In the genomic region with DNA sequence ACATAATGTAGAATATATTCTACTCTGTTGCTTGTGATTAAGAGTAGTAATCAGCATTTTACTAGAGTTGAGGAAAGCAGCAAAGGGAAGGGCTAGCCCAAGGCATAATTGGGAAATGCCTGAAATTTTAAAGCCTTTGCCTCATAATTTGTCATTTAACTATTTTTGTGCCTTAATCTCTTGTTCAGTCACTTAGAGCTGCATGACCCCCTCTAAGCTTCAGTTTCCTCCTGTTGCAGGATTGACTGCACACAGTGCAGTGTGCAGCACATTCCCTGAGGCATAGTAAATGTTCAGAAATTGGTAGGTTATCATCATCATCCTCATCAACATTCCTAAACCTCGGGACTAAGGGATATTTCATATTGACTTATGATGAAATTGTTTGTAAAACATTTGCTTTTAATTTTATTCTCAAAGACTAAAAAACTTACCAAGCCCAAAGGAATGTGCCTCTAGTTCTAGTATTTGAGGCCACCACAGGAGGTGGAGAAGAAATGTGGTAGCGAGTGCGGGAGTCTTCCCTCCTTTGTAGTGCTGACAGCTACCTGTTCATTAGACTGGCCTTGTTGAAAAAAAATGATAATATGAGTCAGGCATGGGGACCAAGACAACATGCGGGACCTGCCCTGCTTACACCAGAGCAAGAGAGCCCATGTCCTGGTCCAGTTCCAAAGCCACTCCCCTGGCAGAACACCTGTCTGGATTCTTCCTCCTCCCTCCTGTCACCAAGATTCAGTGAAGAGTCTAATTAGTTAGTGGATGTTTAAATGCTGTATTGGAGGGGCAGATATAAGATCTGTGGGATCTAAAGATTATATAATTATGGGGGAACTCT, we compare ENCODE assay signal across 11 cellular contexts. TPM values are rescaled to one million over a fixed set of nuclear protein-coding genes. Genes with fewer than 3 reads are reported as not detected.
A peak's percentile ranks its signal among the peaks of the same experiment; 100 is the strongest.
DNase-seq lines count a peak whose midpoint lies in the region; ATAC-seq and TF ChIP-seq lines count a peak whose summit lies in the region.
"Had no signal": no experiment of that assay in that cellular context is flagged by ENCODE, and none has a peak within 500 bp of the region (broad histone marks: within the 10 kb centered on the region; RNA-seq: fewer than 3 reads in every experiment).

No MANE protein-coding gene starts in this region.

- no peaks in the 10 kb centered on the region for H3K27me3 ChIP-seq in BLaER1 treated with 17β-estradiol and CSF1 and Interleukin-3, amounts not matched to agents 10 nM and 100 nM
- H3K27me3 ChIP-seq in HL-60 (ENCODE audit: insufficient read depth, poor library complexity, severe bottlenecking) (no peaks in the 10 kb centered on the region), brain microvascular endothelial cell (replicated peaks) (no peaks in the 10 kb centered on the region), lower lobe of right lung (ENCODE audit: low read depth) (no peaks in the 10 kb centered on the region)

- H3K4me3 Mint-ChIP-seq in activated T-cell treated with anti-CD3 and anti-CD28 coated beads, Interleukin-2, amount 50 U/mL, for 24 hours: no peak overlapping the region
- H3K4me3 Mint-ChIP-seq: activated T-helper 1 cell treated with anti-CD3 and anti-CD28 coated beads, Interleukin-12 subunit alpha, Interleukin-12 subunit beta, Interleukin-2, Interleukin-4 antibody, amounts not matched to agents 30 ng/mL and 10 ng/mL and 1 ng/mL, durations not matched to agents 14 hours and 24 hours and 36 hours; memory B cell had no signal

- peak; percentile 34 to 53 for ATAC-seq in lower lobe of right lung
- no peak for ATAC-seq in HG03354 (IDR thresholded peaks at IDR 0.05; ENCODE audit: poor library complexity, severe bottlenecking, unreplicated experiment)

- H3K4me1 ChIP-seq in BLaER1 treated with 17β-estradiol and CSF1 and Interleukin-3, amounts not matched to agents 10 nM and 100 nM: peaks cover 0 to 21% (median 11%) of the 10 kb centered on the region in 10 experiments; a peak in 14 of 20 replicates
- H3K4me1 ChIP-seq in lower lobe of right lung: peaks cover 23% of the 10 kb centered on the region

- intact Hi-C loops in lower lobe of right lung (cut with DNase I): no loop called here
- intact Hi-C loops in cardiac septum (cut with DNase I): no loop called here

- no peaks in the 10 kb centered on the region for H3K9me3 Mint-ChIP-seq in activated T-cell treated with anti-CD3 and anti-CD28 coated beads, Interleukin-2, amount 50 U/mL, for 24 hours
- H3K9me3 Mint-ChIP-seq: activated T-helper 1 cell treated with anti-CD3 and anti-CD28 coated beads, Interleukin-12 subunit alpha, Interleukin-12 subunit beta, Interleukin-2, Interleukin-4 antibody, amounts not matched to agents 30 ng/mL and 10 ng/mL and 1 ng/mL, durations not matched to agents 14 hours and 24 hours and 36 hours had no signal

- H3K4me3 ChIP-seq in BLaER1 treated with 17β-estradiol and CSF1 and Interleukin-3, amounts not matched to agents 10 nM and 100 nM: no peak overlapping the region
- H3K4me3 ChIP-seq in HL-60 (replicated peaks; ENCODE audit: insufficient read depth, low read length) (no peak overlapping the region; the same call in 1 of the 2 replicates), brain microvascular endothelial cell (ENCODE audit: low read depth, low read length) (no peak overlapping the region), lower lobe of right lung (no peak overlapping the region)

- H3K4me2 ChIP-seq in BLaER1 treated with 17β-estradiol and CSF1 and Interleukin-3, amounts not matched to agents 10 nM and 100 nM: peak overlapping the region in 8 of 11 experiments; percentile 15 to 72 (median 54); a peak in 13 of 22 replicates

- TF ChIP-seq CTCF in HL-60 (IDR thresholded peaks at IDR 0.05; ENCODE audit: insufficient read depth, low read length): no peak
- no peak for TF ChIP-seq CTCF in brain microvascular endothelial cell (IDR thresholded peaks at IDR 0.05; ENCODE audit: low read depth, low read length, missing control alignments)
- TF ChIP-seq CTCF in lower lobe of right lung (IDR thresholded peaks at IDR 0.05): no peak

- no peaks in the 10 kb centered on the region for H3K36me3 ChIP-seq in BLaER1 treated with 17β-estradiol and CSF1 and Interleukin-3, amounts not matched to agents 10 nM and 100 nM
- H3K36me3 ChIP-seq in brain microvascular endothelial cell (replicated peaks) (no peaks in the 10 kb centered on the region), lower lobe of right lung (no peaks in the 10 kb centered on the region)

- H3K36me3 Mint-ChIP-seq in activated T-cell treated with anti-CD3 and anti-CD28 coated beads, Interleukin-2, amount 50 U/mL, for 24 hours (ENCODE audit: low read depth): no peaks in the 10 kb centered on the region
- H3K36me3 Mint-ChIP-seq: memory B cell had no signal

- DNase-seq in HL-60 (ENCODE audit: low read depth in 1 of 2, low spot score in 1 of 2) (no peak), brain microvascular endothelial cell (peak; percentile 24), lower lobe of right lung (peak; percentile 44), cardiac septum (ENCODE audit: low spot score) (no peak), UCSD-AML1 (lab: John Stamatoyannopoulos, UW; ENCODE audit: unreplicated experiment) (no peak)
- DNase-seq in activated T-cell treated with anti-CD3 and anti-CD28 coated beads, Interleukin-2, amount 50 U/mL, for 24 hours: no peak
- DNase-seq: NCI-H146 had no signal

- peak overlapping the region in 3 of 11 experiments; percentile 21 to 48 (median 41); a peak in 1 of 22 replicates for H3K27ac ChIP-seq in BLaER1 treated with 17β-estradiol and CSF1 and Interleukin-3, amounts not matched to agents 10 nM and 100 nM
- H3K27ac ChIP-seq in HL-60 (replicated peaks) (peak overlapping the region; percentile 89), brain microvascular endothelial cell (peak overlapping the region; percentile 79), lower lobe of right lung (no peak overlapping the region)

- H3K27ac Mint-ChIP-seq in activated T-cell treated with anti-CD3 and anti-CD28 coated beads, Interleukin-2, amount 50 U/mL, for 24 hours: no peak overlapping the region
- H3K27ac Mint-ChIP-seq: activated T-helper 1 cell treated with anti-CD3 and anti-CD28 coated beads, Interleukin-12 subunit alpha, Interleukin-12 subunit beta, Interleukin-2, Interleukin-4 antibody, amounts not matched to agents 30 ng/mL and 10 ng/mL and 1 ng/mL, durations not matched to agents 14 hours and 24 hours and 36 hours; memory B cell had no signal

- peaks cover 13% of the 10 kb centered on the region for H3K27me3 Mint-ChIP-seq in activated T-cell treated with anti-CD3 and anti-CD28 coated beads, Interleukin-2, amount 50 U/mL, for 24 hours

- in situ Hi-C loops in brain microvascular endothelial cell (cut with HindIII; ENCODE audit: low pct_ligation_motif_present, low sequenced_read_pairs): loop anchor here (25.0 kb wide), 1 partner anchor 270 kb away; no protein-coding TSS in a partner anchor

- no peaks in the 10 kb centered on the region for H3K9me3 ChIP-seq in BLaER1 treated with 17β-estradiol and CSF1 and Interleukin-3, amounts not matched to agents 10 nM and 100 nM (replicated peaks in 1 of 11)
- no peaks in the 10 kb centered on the region for H3K9me3 ChIP-seq in lower lobe of right lung

- no peaks in the 10 kb centered on the region for H3K4me1 Mint-ChIP-seq in activated T-cell treated with anti-CD3 and anti-CD28 coated beads, Interleukin-2, amount 50 U/mL, for 24 hours (ENCODE audit: low read depth)
- H3K4me1 Mint-ChIP-seq: memory B cell had no signal

- no peak overlapping the region for H3K9ac ChIP-seq in BLaER1 treated with 17β-estradiol and CSF1 and Interleukin-3, amounts not matched to agents 10 nM and 100 nM

- no peaks in the 10 kb centered on the region for H4K20me1 ChIP-seq in BLaER1 treated with 17β-estradiol and CSF1 and Interleukin-3, amounts not matched to agents 10 nM and 100 nM

RNA-seq across cellular contexts. Expression of a gene that starts 14.9 kb away (rescaled TPM):
- 26.6 TPM for total RNA-seq in lower lobe of right lung
- 35.2 TPM for total RNA-seq in cardiac septum

Comparison
In these comparisons a context has a peak if more than half of its experiments do, and no peak if none do; other contexts are left out.
1. DNase-seq: peak in brain microvascular endothelial cell (single experiment) and lower lobe of right lung (single experiment); none in HL-60 (0 of 2), cardiac septum (single experiment), UCSD-AML1 (single experiment) and activated T-cell treated with anti-CD3 and anti-CD28 coated beads, Interleukin-2, amount 50 U/mL, for 24 hours (single experiment).